ENCODE assay signal across 19 cellular contexts in the genomic region with DNA sequence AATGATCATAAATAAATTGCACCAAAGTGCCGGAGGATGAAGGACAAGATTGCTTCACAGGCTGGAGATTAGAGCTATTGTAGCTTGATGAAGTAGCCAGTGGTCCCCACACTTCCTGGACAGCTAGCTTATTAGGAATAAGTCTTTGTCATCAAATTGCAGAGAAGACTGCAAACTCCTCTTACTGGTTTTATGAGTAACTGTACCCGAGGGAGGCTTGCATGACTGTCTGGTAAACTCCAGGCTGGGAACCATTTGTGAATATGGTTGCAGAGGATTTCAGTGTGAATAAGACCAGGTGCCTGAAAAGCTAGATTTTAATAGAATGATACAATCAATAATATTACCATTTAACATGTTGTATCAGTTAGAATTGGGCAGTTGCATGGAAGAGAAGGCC. TPM values are rescaled to one million over a fixed set of nuclear protein-coding genes. Genes with fewer than 3 reads are reported as not detected.
DNase-seq lines count a peak whose midpoint lies in the region; TF ChIP-seq lines count a peak whose summit lies in the region.
"Had no signal": no experiment of that assay in that cellular context is flagged by ENCODE, and none has a peak within 500 bp of the region (broad histone marks: within the 10 kb centered on the region; RNA-seq: fewer than 3 reads in every experiment).

No MANE protein-coding gene starts in this region.

- in situ Hi-C loops in GM13976 (cut with MboI; ENCODE audit: low sequenced_read_pairs, unreplicated experiment): no loop called here

- no peaks in the 10 kb centered on the region for H3K27me3 Mint-ChIP-seq in neural crest cell (ENCODE audit: low read depth)
- H3K27me3 Mint-ChIP-seq: CD4-positive, alpha-beta memory T cell had no signal

- H3K9me3 Mint-ChIP-seq in neural crest cell: peaks cover 2% of the 10 kb centered on the region
- H3K9me3 Mint-ChIP-seq: GM23338 had no signal

- H3K27ac Mint-ChIP-seq in neural crest cell (ENCODE audit: unreplicated experiment): peak overlapping the region; percentile 27
- H3K27ac Mint-ChIP-seq: CD4-positive, alpha-beta memory T cell; GM23338 had no signal

- H3K4me3 ChIP-seq in epithelial cell of esophagus (ENCODE audit: low read length): no peak overlapping the region
- H3K4me3 ChIP-seq: GM23338 had no signal

- no peak overlapping the region for H3K4me3 Mint-ChIP-seq in neural crest cell
- H3K4me3 Mint-ChIP-seq: CD4-positive, alpha-beta memory T cell; GM23338 had no signal

- DNase-seq in EH (ENCODE audit: low read depth) (peak; percentile 24), LHCN-M2 (ENCODE audit: low read depth) (peak; percentile 21), epithelial cell of esophagus (ENCODE audit: low read depth) (peak; percentile 41), neural crest cell (ENCODE audit: low read depth, low spot score) (no peak), GM13976 (ENCODE audit: low spot score) (no peak), GM10266 (ENCODE audit: extremely low spot score) (no peak), COLO668 (lab: John Stamatoyannopoulos, UW; ENCODE audit: unreplicated experiment) (no peak), GM20000 (ENCODE audit: low spot score) (no peak)
- DNase-seq: ACHN; BE2C; CD4-positive, alpha-beta memory T cell; COR-L47; DMS153; DMS79 treated with DMSO at 0.1 percent for 48 hours; GF-D8; H7 had no signal

- H3K4me1 Mint-ChIP-seq in neural crest cell: peaks cover 38% of the 10 kb centered on the region
- H3K4me1 Mint-ChIP-seq: CD4-positive, alpha-beta memory T cell; GM23338 had no signal

- TF ChIP-seq CTCF in epithelial cell of esophagus (IDR thresholded peaks at IDR 0.05; ENCODE audit: insufficient read depth, low read depth, low read length, missing control alignments): no peak
- no peak for TF ChIP-seq CTCF in neural crest cell (conservative IDR thresholded peaks at IDR 0.05)
- TF ChIP-seq CTCF in GM13976 (IDR thresholded peaks at IDR 0.05; ENCODE audit: borderline replicate concordance, control extremely low read depth, extremely low read depth, insufficient read depth, missing control alignments): no peak
- no peak for TF ChIP-seq CTCF in GM10266 (IDR thresholded peaks at IDR 0.05; ENCODE audit: control insufficient read depth, insufficient read depth, low read depth, missing control alignments)
- TF ChIP-seq CTCF in GM20000 (IDR thresholded peaks at IDR 0.05; ENCODE audit: extremely low read depth, missing control alignments): no peak

- H3K36me3 Mint-ChIP-seq in neural crest cell (ENCODE audit: low read depth): no peaks in the 10 kb centered on the region
- H3K36me3 Mint-ChIP-seq: CD4-positive, alpha-beta memory T cell had no signal

RNA-seq across cellular contexts. Expression of gene SEMA5A, which starts 36.5 kb away (rescaled TPM):
- 11.4 and 12.8 TPM in 2 replicates for total RNA-seq in LHCN-M2 (2014; rRNA removed)
- 1.2 TPM for polyA plus RNA-seq in LHCN-M2 (2012)
- total RNA-seq in neural crest cell: 30.3 and 31.9 TPM in 2 replicates

RNA-seq across cellular contexts. Expression of gene TAS2R1, which starts 47.7 kb away (rescaled TPM):
- total RNA-seq in LHCN-M2 (2014; rRNA removed) (not detected in 2 replicates), neural crest cell (not detected in 2 replicates)
- polyA plus RNA-seq in LHCN-M2 (2012): not detected
- total RNA-seq: A172; CD4-positive, alpha-beta memory T cell; GM23338; H7; HT1080 had no signal

Comparison
In these comparisons a context has a peak if more than half of its experiments do, and no peak if none do; other contexts are left out.
1. DNase-seq: peak in EH (single experiment), LHCN-M2 (single experiment) and epithelial cell of esophagus (single experiment); none in neural crest cell (single experiment), GM13976 (single experiment), GM10266 (single experiment), COLO668 (single experiment) and GM20000 (single experiment).